ENCODE assay signal across 7 cellular contexts in the genomic region with DNA sequence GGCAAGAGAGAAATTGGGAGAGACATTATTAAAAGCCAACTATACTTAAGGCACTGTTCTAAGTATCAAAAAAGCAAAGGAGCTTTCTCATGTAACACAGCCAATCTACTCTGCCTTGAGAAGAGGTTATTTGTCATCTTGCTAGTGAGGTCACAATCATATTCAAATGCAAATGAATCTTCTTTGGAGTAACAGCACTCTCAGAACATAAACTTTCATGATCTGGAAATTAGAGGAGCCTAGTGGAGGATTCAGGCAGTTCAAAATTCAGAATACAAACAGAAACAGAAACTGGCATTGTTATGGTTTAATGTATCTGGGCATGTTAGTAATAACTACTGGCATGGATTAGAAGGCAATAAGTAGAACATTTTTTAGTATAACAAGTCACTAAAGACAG. TPM values are rescaled to one million over a fixed set of nuclear protein-coding genes. Genes with fewer than 3 reads are reported as not detected.
DNase-seq lines count a peak whose midpoint lies in the region; ATAC-seq and TF ChIP-seq lines count a peak whose summit lies in the region.

No MANE protein-coding gene starts in this region.

- H3K36me3 ChIP-seq in prostate gland: no peaks in the 10 kb centered on the region

- H3K4me1 ChIP-seq in prostate gland (replicated peaks): peaks cover 4% of the 10 kb centered on the region

- no peak overlapping the region for H3K27ac ChIP-seq in prostate gland

- no peaks in the 10 kb centered on the region for H3K9me3 ChIP-seq in prostate gland

- no peak for TF ChIP-seq CTCF in prostate gland (IDR thresholded peaks at IDR 0.05)

- ATAC-seq in GM18867 (IDR thresholded peaks at IDR 0.05; ENCODE audit: unreplicated experiment) (peak; percentile 63), HG02840 (IDR thresholded peaks at IDR 0.05; ENCODE audit: low FRiP score, unreplicated experiment) (no peak), GM21723 (IDR thresholded peaks at IDR 0.05; ENCODE audit: unreplicated experiment) (no peak)

- no peak for TF ChIP-seq POLR2A in prostate gland (IDR thresholded peaks at IDR 0.05)

- H3K27me3 ChIP-seq in prostate gland (replicated peaks; ENCODE audit: insufficient read depth): no peaks in the 10 kb centered on the region

- DNase-seq in NCI-H1436 treated with DMSO at 0.1 percent for 48 hours (lab: John Stamatoyannopoulos, UW): peak; percentile 56
- DNase-seq in dedifferentiated amniotic fluid mesenchymal stem cell (ENCODE audit: extremely low spot score): peak; percentile 64
- peak; percentile 32 for DNase-seq in pons (ENCODE audit: low spot score)
- no peak for DNase-seq in prostate gland (ENCODE audit: low spot score)

- intact Hi-C loops in prostate gland (cut with DNase I): no loop called here

- no peak overlapping the region for H3K4me3 ChIP-seq in prostate gland

RNA-seq across cellular contexts. Expression of gene ARID4B, which starts 57.4 kb away (rescaled TPM):
- 10 to 100 TPM; 28.6 to 46.4 TPM for total RNA-seq in prostate gland

RNA-seq across cellular contexts. Expression of gene GGPS1, which starts 57.7 kb away (rescaled TPM):
- total RNA-seq in prostate gland: 10 to 100 TPM; 42.1 to 42.9 TPM
